8 cellular contexts compared by ENCODE assay signal in genomic region chr20:50193169-50193850, GRCh38. TPM values are rescaled to one million over a fixed set of nuclear protein-coding genes. Genes with fewer than 3 reads are reported as not detected.
DNase-seq lines count a peak whose midpoint lies in the region; ATAC-seq and TF ChIP-seq lines count a peak whose summit lies in the region.

No MANE protein-coding gene starts in this region.

- no peak for ATAC-seq in GM23338
- no peak for ATAC-seq in T-helper 17 cell
- no peak for ATAC-seq in gastroesophageal sphincter
- no peak for ATAC-seq in HG03521 (IDR thresholded peaks at IDR 0.05; ENCODE audit: unreplicated experiment)
- ATAC-seq in HG02610 (IDR thresholded peaks at IDR 0.05; ENCODE audit: unreplicated experiment): no peak

- H3K9me3 ChIP-seq in T-helper 17 cell (ENCODE audit: control insufficient read depth, low read length, poor library complexity, severe bottlenecking) (no peaks in the 10 kb centered on the region), gastroesophageal sphincter (no peaks in the 10 kb centered on the region), sigmoid colon (no peaks in the 10 kb centered on the region)

- peak; percentile 12 to 18 for TF ChIP-seq POLR2A in gastroesophageal sphincter (IDR thresholded peaks at IDR 0.05)
- TF ChIP-seq POLR2A in sigmoid colon (IDR thresholded peaks at IDR 0.05): no peak

- H3K27me3 Mint-ChIP-seq in GM23338 (ENCODE audit: insufficient read depth, low read depth, poor library complexity): peaks cover 16% of the 10 kb centered on the region
- H3K27me3 Mint-ChIP-seq in T-helper 17 cell: no peaks in the 10 kb centered on the region

- H3K27me3 ChIP-seq in GM23338 (ENCODE audit: insufficient read depth) (no peaks in the 10 kb centered on the region), gastroesophageal sphincter (no peaks in the 10 kb centered on the region), sigmoid colon (no peaks in the 10 kb centered on the region)

- H3K4me1 Mint-ChIP-seq in GM23338 (peaks cover 46% of the 10 kb centered on the region), T-helper 17 cell (peaks cover 27% of the 10 kb centered on the region)

- WGBS in gastroesophageal sphincter (ENCODE audit: low coverage in 1 of 2), 2 donors: 41 to 50% methylated on average over 5 of the region's 10 CpGs
- 37 to 64% methylated on average over 10 of the region's 10 CpGs for WGBS in sigmoid colon, 2 donors

- intact Hi-C loops in sigmoid colon (cut with DNase I): loop anchor here (2.0 to 5.0 kb wide), 2 partner anchors 129 to 185 kb away; no protein-coding TSS in a partner anchor

- H3K4me2 ChIP-seq in GM23338: peak overlapping the region; percentile 100

- no peaks in the 10 kb centered on the region for H3K36me3 ChIP-seq in GM23338 (ENCODE audit: insufficient read depth)
- peaks cover 0 to 25% of the 10 kb centered on the region in 2 donors for H3K36me3 ChIP-seq in gastroesophageal sphincter
- H3K36me3 ChIP-seq in sigmoid colon: peaks cover 0 to 18% (median 6%) of the 10 kb centered on the region in 4 donors

- no peak for TF ChIP-seq CTCF in GM23338 (conservative IDR thresholded peaks at IDR 0.05; ENCODE audit: low read depth in 2 of 2)
- TF ChIP-seq CTCF in gastroesophageal sphincter (IDR thresholded peaks at IDR 0.05): no peak
- no peak for TF ChIP-seq CTCF in sigmoid colon (IDR thresholded peaks at IDR 0.05)

- H4K20me1 ChIP-seq in GM23338 (replicated peaks; ENCODE audit: insufficient read depth): no peaks in the 10 kb centered on the region; the same call in 1 of the 2 replicates

- peak overlapping the region; percentile 98 for H3K27ac Mint-ChIP-seq in GM23338
- peak overlapping the region; percentile 94 for H3K27ac Mint-ChIP-seq in T-helper 17 cell

- peaks cover 23% of the 10 kb centered on the region for H3K4me1 ChIP-seq in GM23338 (ENCODE audit: insufficient read depth)
- peaks cover 0 to 45% (median 8%) of the 10 kb centered on the region in 3 donors for H3K4me1 ChIP-seq in gastroesophageal sphincter
- H3K4me1 ChIP-seq in sigmoid colon: peaks cover 0 to 36% (median 21%) of the 10 kb centered on the region in 4 donors

- peak overlapping the region; percentile 90 for H3K4me3 ChIP-seq in GM23338
- H3K4me3 ChIP-seq in gastroesophageal sphincter: peak overlapping the region; percentile 71 to 97
- peak overlapping the region; percentile 79 to 91 (median 86) for H3K4me3 ChIP-seq in sigmoid colon

- H3K36me3 Mint-ChIP-seq in GM23338 (ENCODE audit: low read depth) (peaks cover 24% of the 10 kb centered on the region), T-helper 17 cell (ENCODE audit: low read depth) (no peaks in the 10 kb centered on the region)

- H3K9me3 Mint-ChIP-seq in GM23338: peaks cover 2% of the 10 kb centered on the region; the same call in 1 of the 3 replicates

- H3K27ac ChIP-seq in GM23338 (ENCODE audit: low read depth) (peak overlapping the region; percentile 72; the same call in 1 of the 2 replicates), gastroesophageal sphincter (peak overlapping the region; percentile 94 to 100 (median 100)), sigmoid colon (peak overlapping the region; percentile 93 to 100 (median 98))

- TF ChIP-seq EP300 in gastroesophageal sphincter (IDR thresholded peaks at IDR 0.05) (no peak), sigmoid colon (IDR thresholded peaks at IDR 0.05) (no peak)

- H2AFZ ChIP-seq in GM23338: no peak overlapping the region

- DNase-seq in GM23338 (ENCODE audit: low spot score) (no peak), T-helper 17 cell (no peak), sigmoid colon (peak; percentile 76), GF-D8 (lab: John Stamatoyannopoulos, UW) (no peak)
- DNase-seq in stimulated activated CD4-positive, alpha-beta T cell treated with anti-CD3 and anti-CD28 coated beads, Interleukin-4, amount 100 ng/mL, for 1 hour: no peak

- no peaks in the 10 kb centered on the region for H3K9me2 ChIP-seq in GM23338 (ENCODE audit: insufficient read depth)

- H3K4me3 Mint-ChIP-seq in GM23338 (peak overlapping the region; percentile 96), T-helper 17 cell (peak overlapping the region; percentile 92)

- peaks cover 29% of the 10 kb centered on the region for H3K79me2 ChIP-seq in GM23338 (replicated peaks; ENCODE audit: insufficient read depth)

- H3F3A ChIP-seq in GM23338 (replicated peaks; ENCODE audit: low read depth): 0 out of 2 replicates have a peak, but pooled peaks cover 8% of the 10 kb centered on the region

TF ChIP-seq in GM23338, 12 proteins besides CTCF, POLR2A, EP300 and RAD21 (continues in another document):
- TF ChIP-seq REST (IDR thresholded peaks at IDR 0.05; ENCODE audit: unreplicated experiment) (no peak), STAT1 (IDR thresholded peaks at IDR 0.05; ENCODE audit: unreplicated experiment) (no peak), EZH2 (IDR thresholded peaks at IDR 0.05; ENCODE audit: low read depth, unreplicated experiment) (no peak), POLR2AphosphoS5 (IDR thresholded peaks at IDR 0.05; ENCODE audit: low read depth) (no peak), CREB1 (CRISPR knock-in tag; IDR thresholded peaks at IDR 0.05; ENCODE audit: low read depth) (no peak), NANOG (IDR thresholded peaks at IDR 0.05; ENCODE audit: borderline replicate concordance) (no peak), JUNB (IDR thresholded peaks at IDR 0.05; ENCODE audit: unreplicated experiment) (no peak), ZNF331 (CRISPR knock-in tag; IDR thresholded peaks at IDR 0.05; ENCODE audit: low read depth) (no peak)

RNA-seq across cellular contexts. Expression of gene CEBPB, which starts 2.7 kb away (rescaled TPM):
- total RNA-seq in GM23338 (2014; rRNA removed; shearing (Covaris generic)): 20.5 and 25.4 TPM in 2 replicates
- polyA plus RNA-seq in GM23338 (2016; fragmentation: Nextera tagmentation; extraction: Ambion mirVana): 20.6 and 23.7 TPM in 2 replicates
- total RNA-seq in T-helper 17 cell: 10 to 100 TPM; 18.1 to 32.8 TPM
- 100 to 1,000 TPM in 3 of 4 donors, 10 to 100 TPM in 1; 85.2 to 125 (median 108) TPM for total RNA-seq in gastroesophageal sphincter
- total RNA-seq in sigmoid colon: 100 to 1,000 TPM in 2 of 4 donors, 10 to 100 TPM in 2; 53.2 to 173 (median 93.6) TPM
- 10 to 100 TPM in 2 of 3 donors, 1 to 10 TPM in 1; 6.9 to 17.4 (median 12.2) TPM for polyA plus RNA-seq in sigmoid colon

RNA-seq across cellular contexts. Expression of gene PEDS1, which starts 39.8 kb away (rescaled TPM):
- total RNA-seq in GM23338 (2014; rRNA removed; shearing (Covaris generic)): 33.0 and 43.6 TPM in 2 replicates
- polyA plus RNA-seq in GM23338 (2016; fragmentation: Nextera tagmentation; extraction: Ambion mirVana) (31.6 and 34.5 TPM in 2 replicates), sigmoid colon (10 to 100 TPM; 13.8 to 24.2 (median 14.3) TPM)
- total RNA-seq in T-helper 17 cell (10 to 100 TPM; 14.3 to 22.6 TPM), gastroesophageal sphincter (10 to 100 TPM; 24.1 to 46.3 (median 31.8) TPM), sigmoid colon (10 to 100 TPM; 19.1 to 27.4 (median 22.6) TPM)

Comparison
In these comparisons a context has a peak if more than half of its experiments do, and no peak if none do; other contexts are left out.
1. POLR2A ChIP-seq: peak in gastroesophageal sphincter (2 of 2); none in sigmoid colon (0 of 2).
2. Peak in every context shown above with its lines, with median percentiles within 50 percentile points of each other: H3K27ac ChIP-seq and H3K4me3 ChIP-seq.